In the genomic region with DNA sequence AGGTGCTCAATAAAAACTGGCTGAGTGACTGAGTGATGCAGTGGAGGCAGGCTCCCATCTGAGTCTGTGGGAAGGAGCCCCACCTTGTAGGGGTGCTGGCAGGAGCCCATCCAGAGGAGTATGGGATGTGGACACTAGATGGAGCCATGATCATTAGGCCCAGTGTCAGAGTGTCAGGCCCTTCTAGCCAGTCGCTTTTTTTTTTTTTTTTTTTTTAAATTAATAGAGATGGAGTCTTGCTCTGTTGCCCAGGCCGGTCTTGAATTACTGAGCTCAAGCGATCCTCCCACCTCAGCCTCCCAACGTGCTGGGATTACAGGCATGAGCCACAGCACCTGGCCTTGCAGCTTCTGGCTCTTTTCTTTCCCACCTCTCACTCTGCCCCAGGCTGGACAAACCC, we compare ENCODE assay signal across 8 cellular contexts. TPM values are rescaled to one million over a fixed set of nuclear protein-coding genes. Genes with fewer than 3 reads are reported as not detected.
DNase-seq lines count a peak whose midpoint lies in the region; ATAC-seq and TF ChIP-seq lines count a peak whose summit lies in the region.

No MANE protein-coding gene starts in this region.

- DNase-seq in Caco-2 (peak; percentile 81 to 83), HuH-7.5 (ENCODE audit: low spot score) (peak; percentile 86), PC-3 (peak; percentile 88), fibroblast of pulmonary artery (ENCODE audit: low read depth) (peak; percentile 88), neural progenitor cell (ENCODE audit: low spot score) (peak; percentile 63)
- DNase-seq in activated T-cell treated with anti-CD3 and anti-CD28 coated beads, Interleukin-2, amount 50 U/mL, for 72 hours: peak; percentile 68 to 71

- H3K4me2 ChIP-seq in PC-3 (ENCODE audit: low read length) (no peak overlapping the region), neural progenitor cell (no peak overlapping the region)

- H3K36me3 ChIP-seq in Caco-2 (ENCODE audit: control insufficient read depth, insufficient read depth, low read length) (0 out of 2 replicates have a peak, but pooled peaks cover 1% of the 10 kb centered on the region), PC-3 (ENCODE audit: low read depth, low read length) (peaks cover 10% of the 10 kb centered on the region), neural progenitor cell (no peaks in the 10 kb centered on the region)

- no peak overlapping the region for H3K4me3 Mint-ChIP-seq in Caco-2 (ENCODE audit: unreplicated experiment)
- no peak overlapping the region for H3K4me3 Mint-ChIP-seq in activated T-cell treated with anti-CD3 and anti-CD28 coated beads, Interleukin-2, amount 50 U/mL, for 72 hours
- H3K4me3 Mint-ChIP-seq in neural progenitor cell: no peak overlapping the region

- CTCF ChIA-PET in Caco-2 (lab: Charles Lee): interaction anchor here (0.5 to 0.8 kb wide), 7 partner anchors 30 to 226 kb away, joined by 3 to 17 read pairs (median 4); no protein-coding TSS in a partner anchor
- CTCF ChIA-PET in PC-3 (lab: Charles Lee): interaction anchor here (0.6 to 0.7 kb wide), 11 partner anchors 25 to 1466 kb away, joined by 3 to 17 read pairs (median 7); no protein-coding TSS in a partner anchor

- H3K9ac ChIP-seq in PC-3 (ENCODE audit: low read length): peak overlapping the region; percentile 22; the same call in 1 of the 2 replicates
- H3K9ac ChIP-seq in neural progenitor cell: no peak overlapping the region

- ATAC-seq in GM19468 (IDR thresholded peaks at IDR 0.05; ENCODE audit: extremely low read depth, unreplicated experiment) (peak; percentile 71), PC-3 (peak; percentile 84), GM18520 (IDR thresholded peaks at IDR 0.05; ENCODE audit: unreplicated experiment) (no peak)
- peak; percentile 97 for ATAC-seq in activated T-cell treated with anti-CD3 and anti-CD28 coated beads, Interleukin-2, amount 50 U/mL, for 72 hours (replicated peaks in 1 of 2)

- H3F3A ChIP-seq in PC-3 (ENCODE audit: low read length, unreplicated experiment): no peaks in the 10 kb centered on the region
- H3F3A ChIP-seq in neural progenitor cell (ENCODE audit: low read depth): peaks cover 2% of the 10 kb centered on the region

- POLR2A ChIA-PET in Caco-2 (lab: Charles Lee): interaction anchor here (0.5 to 0.6 kb wide), 3 partner anchors 26 to 40 kb away, joined by 4 to 7 read pairs (median 4); no protein-coding TSS in a partner anchor
- POLR2A ChIA-PET in PC-3 (lab: Charles Lee; ENCODE audit: unreplicated experiment): no interaction called here

- no peaks in the 10 kb centered on the region for H3K27me3 ChIP-seq in Caco-2 (replicated peaks; ENCODE audit: control insufficient read depth, insufficient read depth, low read length)
- H3K27me3 ChIP-seq in PC-3 (ENCODE audit: low read length): no peaks in the 10 kb centered on the region
- H3K27me3 ChIP-seq in neural progenitor cell: no peaks in the 10 kb centered on the region

- H3K27ac Mint-ChIP-seq in Caco-2 (ENCODE audit: unreplicated experiment) (no peak overlapping the region), neural progenitor cell (peak overlapping the region; percentile 83)
- H3K27ac Mint-ChIP-seq in activated T-cell treated with anti-CD3 and anti-CD28 coated beads, Interleukin-2, amount 50 U/mL, for 72 hours: no peak overlapping the region

- H3K4me1 Mint-ChIP-seq in Caco-2 (ENCODE audit: low read depth, unreplicated experiment) (peaks cover 7% of the 10 kb centered on the region), neural progenitor cell (peaks cover 31% of the 10 kb centered on the region)
- H3K4me1 Mint-ChIP-seq in activated T-cell treated with anti-CD3 and anti-CD28 coated beads, Interleukin-2, amount 50 U/mL, for 72 hours (ENCODE audit: low read depth): peaks cover 19% of the 10 kb centered on the region

- H3K4me3 ChIP-seq in Caco-2 (ENCODE audit: low read depth, low read length) (no peak overlapping the region), PC-3 (ENCODE audit: low read length) (no peak overlapping the region), fibroblast of pulmonary artery (replicated peaks; ENCODE audit: low read depth, low read length) (no peak overlapping the region), neural progenitor cell (no peak overlapping the region)

- intact Hi-C loops in Caco-2 (cut with micrococcal nuclease; ENCODE audit: unreplicated experiment) (loop anchor here (1.0 to 5.0 kb wide), 6 partner anchors 26 to 230 kb away; a partner anchor contains a TSS), PC-3 (cut with micrococcal nuclease) (loop anchor here (1.0 to 5.0 kb wide), 6 partner anchors 18 to 160 kb away; a partner anchor contains a TSS)

- peak; percentile 66 to 86 for TF ChIP-seq CTCF in Caco-2 (IDR thresholded peaks at IDR 0.05; ENCODE audit: insufficient read depth in 1 of 2, low read depth in 1 of 2, low read length in 1 of 2, severe bottlenecking in 1 of 2, unreplicated experiment in 1 of 2)
- peak; percentile 87 for TF ChIP-seq CTCF in PC-3 (conservative IDR thresholded peaks at IDR 0.05; ENCODE audit: low read depth, low read length)
- TF ChIP-seq CTCF in fibroblast of pulmonary artery (IDR thresholded peaks at IDR 0.05; ENCODE audit: low read length, missing control alignments): peak; percentile 82
- TF ChIP-seq CTCF in neural progenitor cell (IDR thresholded peaks at IDR 0.05): peak; percentile 56

- H3K9me3 ChIP-seq in Caco-2: no peaks in the 10 kb centered on the region
- no peaks in the 10 kb centered on the region for H3K9me3 ChIP-seq in PC-3 (ENCODE audit: low read length)
- no peaks in the 10 kb centered on the region for H3K9me3 ChIP-seq in neural progenitor cell (ENCODE audit: low read depth)

- H3K27ac ChIP-seq in PC-3 (ENCODE audit: low read length) (peak overlapping the region; percentile 25), neural progenitor cell (no peak overlapping the region)

- H3K9me3 Mint-ChIP-seq in Caco-2 (ENCODE audit: unreplicated experiment) (no peaks in the 10 kb centered on the region), neural progenitor cell (no peaks in the 10 kb centered on the region)
- H3K9me3 Mint-ChIP-seq in activated T-cell treated with anti-CD3 and anti-CD28 coated beads, Interleukin-2, amount 50 U/mL, for 72 hours: no peaks in the 10 kb centered on the region

- H2AFZ ChIP-seq in PC-3 (ENCODE audit: low read length) (no peak overlapping the region), neural progenitor cell (replicated peaks) (no peak overlapping the region)

- H3K36me3 Mint-ChIP-seq in Caco-2 (ENCODE audit: insufficient read depth, unreplicated experiment): peaks cover 24% of the 10 kb centered on the region
- H3K36me3 Mint-ChIP-seq in activated T-cell treated with anti-CD3 and anti-CD28 coated beads, Interleukin-2, amount 50 U/mL, for 72 hours (ENCODE audit: insufficient read depth in 2 of 2): no peaks in the 10 kb centered on the region
- H3K36me3 Mint-ChIP-seq in neural progenitor cell: peaks cover 5% of the 10 kb centered on the region

- H4K20me1 ChIP-seq in PC-3 (ENCODE audit: low read length) (no peaks in the 10 kb centered on the region), neural progenitor cell (ENCODE audit: low read depth) (no peaks in the 10 kb centered on the region)

- no peaks in the 10 kb centered on the region for H3K9me2 ChIP-seq in PC-3 (replicated peaks; ENCODE audit: low read length)

- H3K27me3 Mint-ChIP-seq in Caco-2 (ENCODE audit: insufficient read depth, unreplicated experiment) (no peaks in the 10 kb centered on the region), neural progenitor cell (ENCODE audit: insufficient read depth, low read depth) (peaks cover 12% of the 10 kb centered on the region)
- no peaks in the 10 kb centered on the region for H3K27me3 Mint-ChIP-seq in activated T-cell treated with anti-CD3 and anti-CD28 coated beads, Interleukin-2, amount 50 U/mL, for 72 hours (ENCODE audit: low read depth)

- H3K79me2 ChIP-seq in PC-3 (ENCODE audit: low read length): no peaks in the 10 kb centered on the region
- H3K79me2 ChIP-seq in neural progenitor cell (ENCODE audit: low read depth): no peaks in the 10 kb centered on the region

- H3K4me1 ChIP-seq in Caco-2 (peaks cover 4% of the 10 kb centered on the region; the same call in 1 of the 2 replicates), PC-3 (ENCODE audit: insufficient read depth, low read length) (peaks cover 14% of the 10 kb centered on the region), neural progenitor cell (peaks cover 9% of the 10 kb centered on the region)

- no TSS peak for BruUV-seq in Caco-2 (replicated peaks; lab: Mats Ljungman, UMichigan)
- BruUV-seq in PC-3 (replicated peaks; lab: Mats Ljungman, UMichigan): no TSS peak

RNA-seq across cellular contexts. Expression of a gene that starts 11.5 kb away (rescaled TPM):
- total RNA-seq in Caco-2 (2022) (32.7 and 33.6 TPM in 2 replicates), PC-3 (2014; rRNA removed) (66.8 and 71.6 TPM in 2 replicates), neural progenitor cell (ENCODE audit: low replicate concordance) (13.7 and 22.5 TPM in 2 replicates)
- total RNA-seq in activated T-cell treated with anti-CD3 and anti-CD28 coated beads, Interleukin-2, amount 50 U/mL, for 72 hours: 10 to 100 TPM; 21.3 to 25.1 TPM

RNA-seq across cellular contexts. Expression of a gene that starts 11.7 kb away (rescaled TPM):
- total RNA-seq in Caco-2 (2022): 101 and 110 TPM in 2 replicates
- 158 and 309 TPM in 2 replicates for total RNA-seq in PC-3 (2014; rRNA removed)
- total RNA-seq in activated T-cell treated with anti-CD3 and anti-CD28 coated beads, Interleukin-2, amount 50 U/mL, for 72 hours: 10 to 100 TPM; 81.4 to 82.7 TPM
- 36.9 and 72.9 TPM in 2 replicates for total RNA-seq in neural progenitor cell (ENCODE audit: low replicate concordance)

RNA-seq across cellular contexts. Expression of a gene that starts 24.3 kb away (rescaled TPM):
- total RNA-seq in Caco-2 (2022) (54.4 and 55.9 TPM in 2 replicates), PC-3 (2014; rRNA removed) (19.0 and 29.3 TPM in 2 replicates), neural progenitor cell (ENCODE audit: low replicate concordance) (12.2 and 19.1 TPM in 2 replicates)
- total RNA-seq in activated T-cell treated with anti-CD3 and anti-CD28 coated beads, Interleukin-2, amount 50 U/mL, for 72 hours: 10 to 100 TPM; 74.7 to 84.0 TPM

RNA-seq across cellular contexts. Expression of a gene that starts 47.5 kb away (rescaled TPM):
- total RNA-seq in Caco-2 (2022): 0.23 TPM in 1 of 2 replicates, not detected in the other
- not detected in 2 replicates for total RNA-seq in PC-3 (2014; rRNA removed)
- 1 to 10 TPM; 2.0 to 2.1 TPM for total RNA-seq in activated T-cell treated with anti-CD3 and anti-CD28 coated beads, Interleukin-2, amount 50 U/mL, for 72 hours
- total RNA-seq in neural progenitor cell (ENCODE audit: low replicate concordance): 0.19 TPM in 1 of 2 replicates, not detected in the other
